In genomic region chr21:38297193-38297592, GRCh38 we compare ENCODE assay signal across 14 cellular contexts. TPM values are rescaled to one million over a fixed set of nuclear protein-coding genes. Genes with fewer than 3 reads are reported as not detected.
A peak's percentile ranks its signal among the peaks of the same experiment; 100 is the strongest.
DNase-seq lines count a peak whose midpoint lies in the region; ATAC-seq, FAIRE-seq and TF ChIP-seq lines count a peak whose summit lies in the region.
"Had no signal": no experiment of that assay in that cellular context is flagged by ENCODE, and none has a peak within 500 bp of the region (broad histone marks: within the 10 kb centered on the region; RNA-seq: fewer than 3 reads in every experiment).

No MANE protein-coding gene starts in this region.

- no peaks in the 10 kb centered on the region for H3K9me3 Mint-ChIP-seq in activated CD8-positive, alpha-beta T cell treated with anti-CD3 and anti-CD28 coated beads, Interleukin-2, amount 10 ng/mL, durations not matched to agents 7 days and 5 days (ENCODE audit: insufficient read depth)
- H3K9me3 Mint-ChIP-seq: activated T-helper 2 cell treated with anti-CD3 and anti-CD28 coated beads, Interferon-gamma antibody, Interleukin-2, Interleukin-4, amounts not matched to agents 10 μg/mL and 5 μg/mL and 100 μg/mL, durations not matched to agents 14 hours and 24 hours and 36 hours had no signal

- CTCF ChIA-PET in HepG2 (lab: Yijun Ruan, JAX; ENCODE audit: low intra/inter-chr PET ratio, low total read pairs), result no interaction called here
- CTCF ChIA-PET in activated CD8-positive, alpha-beta T cell treated with anti-CD3 and anti-CD28 coated beads, Interleukin-2, amount 10 ng/mL, durations not matched to agents 7 days and 5 days (lab: Charles Lee), result no interaction called here

- H3K4me2 ChIP-seq in HepG2 (ENCODE audit: low read depth, low read length), result no peak overlapping the region

- H3K4me3 ChIP-seq in liver (ENCODE audit: low read depth in 1 of 3, low read length in 3 of 3), result no peak overlapping the region
- H3K4me3 ChIP-seq in HepG2 (replicated peaks in 1 of 3; ENCODE audit: insufficient read depth in 1 of 3, low read depth in 2 of 3, low read length in 3 of 3), result no peak overlapping the region
- H3K4me3 ChIP-seq in cardiac fibroblast (replicated peaks in 1 of 2; ENCODE audit: low read depth in 2 of 2, low read length in 2 of 2), result no peak overlapping the region
- H3K4me3 ChIP-seq in mesodermal cell (ENCODE audit: extremely low read depth, insufficient read depth, low read length, poor library complexity, severe bottlenecking), result no peak overlapping the region
- H3K4me3 ChIP-seq: gastroesophageal sphincter had no signal

- no peak for TF ChIP-seq RAD21 in liver (IDR thresholded peaks at IDR 0.05)
- no peak for TF ChIP-seq RAD21 in HepG2 (CRISPR knock-in tag; IDR thresholded peaks at IDR 0.05)

- TF ChIP-seq POLR2A in HepG2 (IDR thresholded peaks at IDR 0.05; ENCODE audit: insufficient read depth in 1 of 2, low read depth in 2 of 2, low read length in 2 of 2), result no peak

- no peak for FAIRE-seq in HepG2 (lab: Jason Lieb, UNC)

- H3K79me2 ChIP-seq in HepG2 (ENCODE audit: insufficient read depth, low read length), result no peaks in the 10 kb centered on the region

- H3K36me3 ChIP-seq in liver (ENCODE audit: control insufficient read depth in 4 of 4, insufficient read depth in 3 of 4, low read depth in 1 of 4, low read length in 3 of 4) (no peaks in the 10 kb centered on the region), HepG2 (replicated peaks in 1 of 2; ENCODE audit: control insufficient read depth in 1 of 2, insufficient read depth in 2 of 2, low read length in 2 of 2) (no peaks in the 10 kb centered on the region), mesodermal cell (ENCODE audit: control insufficient read depth, insufficient read depth, low read length) (no peaks in the 10 kb centered on the region)
- H3K36me3 ChIP-seq: BE2C, gastroesophageal sphincter had no signal

- no peak overlapping the region for H3K27ac ChIP-seq in liver (ENCODE audit: low read depth in 1 of 2, low read length in 2 of 2)
- H3K27ac ChIP-seq in HepG2 (ENCODE audit: extremely low read length, insufficient read depth, low read length), result no peak overlapping the region
- H3K27ac ChIP-seq in mesodermal cell (ENCODE audit: low read depth, low read length, severe bottlenecking), result peak overlapping the region; percentile 43

- H3K27me3 Mint-ChIP-seq in activated CD8-positive, alpha-beta T cell treated with anti-CD3 and anti-CD28 coated beads, Interleukin-2, amount 10 ng/mL, durations not matched to agents 7 days and 5 days (ENCODE audit: low read depth), result peaks cover 2% of the 10 kb centered on the region

- TF ChIP-seq EP300 in HepG2 (IDR thresholded peaks at IDR 0.05; ENCODE audit: low read depth in 2 of 2, low read length in 2 of 2), result no peak
- no peak for TF ChIP-seq EP300 in HepG2 (CRISPR knock-in tag; IDR thresholded peaks at IDR 0.05; ENCODE audit: borderline replicate concordance)

- no peaks in the 10 kb centered on the region for H4K20me1 ChIP-seq in HepG2 (ENCODE audit: insufficient read depth, low read length)

- H3K4me3 Mint-ChIP-seq in activated CD8-positive, alpha-beta T cell treated with anti-CD3 and anti-CD28 coated beads, Interleukin-2, amount 10 ng/mL, durations not matched to agents 7 days and 5 days, result no peak overlapping the region

- TF ChIP-seq CTCF in liver (IDR thresholded peaks at IDR 0.05; ENCODE audit: low read depth, low read length, missing input control), result no peak
- no peak for TF ChIP-seq CTCF in HepG2 (CRISPR knock-in tag; IDR thresholded peaks at IDR 0.05)
- TF ChIP-seq CTCF in cardiac fibroblast (IDR thresholded peaks at IDR 0.05; ENCODE audit: low read depth, low read length), result no peak

- H2AFZ ChIP-seq in HepG2 (ENCODE audit: low read length), result no peak overlapping the region

- in situ Hi-C loops in HepG2 (cut with HindIII; ENCODE audit: extremely low pct_ligation_motif_present, low pct_unique_long_range_greater_than_20kb), result no loop called here

- H3K27me3 ChIP-seq in liver (ENCODE audit: control insufficient read depth in 4 of 4, insufficient read depth in 4 of 4, low read length in 3 of 4) (no peaks in the 10 kb centered on the region), HepG2 (ENCODE audit: control insufficient read depth in 1 of 2, insufficient read depth in 2 of 2, low read length in 2 of 2) (no peaks in the 10 kb centered on the region)
- H3K27me3 ChIP-seq: BE2C had no signal

- H3K9ac ChIP-seq in liver (ENCODE audit: low read depth in 1 of 2, low read length in 2 of 2), result no peak overlapping the region
- no peak overlapping the region for H3K9ac ChIP-seq in HepG2 (ENCODE audit: insufficient read depth, low read depth, low read length)

- H3K4me1 ChIP-seq in liver (ENCODE audit: control insufficient read depth in 4 of 4, insufficient read depth in 4 of 4, low read length in 3 of 4), result peaks cover 4 to 35% (median 23%) of the 10 kb centered on the region in 4 donors
- H3K4me1 ChIP-seq in HepG2 (ENCODE audit: insufficient read depth, low read length), result peaks cover 19% of the 10 kb centered on the region
- H3K4me1 ChIP-seq in mesodermal cell (ENCODE audit: control insufficient read depth, insufficient read depth, low read length, poor library complexity, severe bottlenecking), result peaks cover 25% of the 10 kb centered on the region
- H3K4me1 ChIP-seq: BE2C had no signal

- intact Hi-C loops in HepG2 (cut with micrococcal nuclease; ENCODE audit: unreplicated experiment), result no loop called here

- H3K36me3 Mint-ChIP-seq in activated CD8-positive, alpha-beta T cell treated with anti-CD3 and anti-CD28 coated beads, Interleukin-2, amount 10 ng/mL, durations not matched to agents 7 days and 5 days (ENCODE audit: low read depth), result no peaks in the 10 kb centered on the region

- ATAC-seq in HepG2 (no peak), HG03135 (IDR thresholded peaks at IDR 0.05; ENCODE audit: unreplicated experiment) (no peak)
- no peak for ATAC-seq in activated CD8-positive, alpha-beta T cell treated with anti-CD3 and anti-CD28 coated beads, Interleukin-2, amount 10 ng/mL, durations not matched to agents 7 days and 5 days
- ATAC-seq: gastroesophageal sphincter had no signal

- H3K27ac Mint-ChIP-seq in activated CD8-positive, alpha-beta T cell treated with anti-CD3 and anti-CD28 coated beads, Interleukin-2, amount 10 ng/mL, durations not matched to agents 7 days and 5 days, result no peak overlapping the region
- H3K27ac Mint-ChIP-seq: activated T-helper 2 cell treated with anti-CD3 and anti-CD28 coated beads, Interferon-gamma antibody, Interleukin-2, Interleukin-4, amounts not matched to agents 10 μg/mL and 5 μg/mL and 100 μg/mL, durations not matched to agents 14 hours and 24 hours and 36 hours; progenitor cell of endocrine pancreas had no signal

- POLR2A ChIA-PET in HepG2 (lab: Yijun Ruan, JAX), result no interaction called here
- POLR2A ChIA-PET in activated CD8-positive, alpha-beta T cell treated with anti-CD3 and anti-CD28 coated beads, Interleukin-2, amount 10 ng/mL, durations not matched to agents 7 days and 5 days (lab: Charles Lee), result no interaction called here

- peaks cover 18% of the 10 kb centered on the region for H3K4me1 Mint-ChIP-seq in activated CD8-positive, alpha-beta T cell treated with anti-CD3 and anti-CD28 coated beads, Interleukin-2, amount 10 ng/mL, durations not matched to agents 7 days and 5 days (ENCODE audit: low read depth)

- no peak for DNase-seq in HepG2 (ENCODE audit: low spot score)
- DNase-seq in cardiac fibroblast (ENCODE audit: low read depth in 2 of 2), result peak; percentile 41 to 50
- no peak for DNase-seq in activated CD8-positive, alpha-beta T cell treated with anti-CD3 and anti-CD28 coated beads, Interleukin-2, amount 10 ng/mL, durations not matched to agents 7 days and 5 days
- no peak for DNase-seq in NCI-H2227 treated with DMSO at 0.1 percent for 48 hours (lab: John Stamatoyannopoulos, UW)
- DNase-seq in SIG-M5 treated with dmso at 0.1 percent for 504 hours (lab: John Stamatoyannopoulos, UW; ENCODE audit: unreplicated experiment), result no peak
- DNase-seq: BE2C, NCI-H1105 treated with DMSO at 0.1 percent for 48 hours, SW 1271 had no signal

- H3K9me3 ChIP-seq in liver (ENCODE audit: control insufficient read depth in 4 of 4, low read length in 3 of 4), result no peaks in the 10 kb centered on the region
- H3K9me3 ChIP-seq in HepG2 (ENCODE audit: low read length), result no peaks in the 10 kb centered on the region
- H3K9me3 ChIP-seq in mesodermal cell (ENCODE audit: control insufficient read depth, low read length), result no peaks in the 10 kb centered on the region
- H3K9me3 ChIP-seq: BE2C, gastroesophageal sphincter had no signal

- no TSS peak for BruUV-seq in HepG2 (replicated peaks; lab: Mats Ljungman, UMichigan)

- 73% methylated on average over 2 of the region's 2 CpGs for WGBS in liver
- 44% methylated on average over 2 of the region's 2 CpGs for WGBS in HepG2 (ENCODE audit: low lambda C conversion rate)
- 72 to 89% methylated on average over 1 to 2 of the region's 2 CpGs for WGBS in mesodermal cell (ENCODE audit: insufficient coverage in 2 of 2), 2 experiments

RNA-seq across cellular contexts. Expression of gene KCNJ15, which starts 40.4 kb away (rescaled TPM):
- total RNA-seq in liver, result 1 to 10 TPM in 1 of 2 donors, under 1 TPM in 1; 0.61 to 4.8 TPM
- polyA plus RNA-seq in liver, result 1 to 10 TPM; 1.0 to 3.5 TPM
- total RNA-seq in HepG2 (2016; rRNA removed; fragmentation: Illumina TruSeq; extraction: Trizol), result not detected in 2 replicates
- not detected in 2 replicates for total RNA-seq in HepG2 (2016; cell fraction: cytosol; rRNA removed; fragmentation: Illumina TruSeq; extraction: Trizol; ENCODE audit: low read depth)
- not detected in 2 replicates for total RNA-seq in HepG2 (2016; cell fraction: insoluble cytoplasmic fraction; rRNA removed; fragmentation: Illumina TruSeq; extraction: Trizol)
- total RNA-seq in HepG2 (2016; cell fraction: membrane; rRNA removed; fragmentation: Illumina TruSeq; extraction: Trizol), result not detected in 2 replicates
- total RNA-seq in HepG2 (2016; cell fraction: nucleus; rRNA removed; fragmentation: Illumina TruSeq; extraction: Trizol), result not detected in 2 replicates
- polyA plus RNA-seq in HepG2 (2011; rRNA removed), result not detected in 2 replicates
- polyA plus RNA-seq in HepG2 (2011; cell fraction: cytosol; rRNA removed), result not detected in 2 replicates
- polyA plus RNA-seq in HepG2 (2011; cell fraction: nucleus; rRNA removed), result not detected in 2 replicates
- polyA plus RNA-seq in HepG2 (2012), result not detected in 2 replicates
- polyA plus RNA-seq in HepG2 (2016; cell fraction: cytosol; fragmentation: Illumina TruSeq; extraction: Trizol; ENCODE audit: low read depth), result not detected in 2 replicates
- not detected in 2 replicates for polyA plus RNA-seq in HepG2 (2016; cell fraction: insoluble cytoplasmic fraction; fragmentation: Illumina TruSeq; extraction: Trizol; ENCODE audit: low read depth)
- not detected in 2 replicates for polyA plus RNA-seq in HepG2 (2016; cell fraction: membrane; fragmentation: Illumina TruSeq; extraction: Trizol; ENCODE audit: low read depth)
- not detected in 2 replicates for polyA plus RNA-seq in HepG2 (2016; cell fraction: nucleus; fragmentation: Illumina TruSeq; extraction: Trizol; ENCODE audit: insufficient read depth, low read depth)
- 2.6 TPM in 1 of 2 replicates, not detected in the other for polyA minus RNA-seq in HepG2 (2011; rRNA and poly(A)+ RNA removed; ENCODE audit: low replicate concordance)
- polyA minus RNA-seq in HepG2 (2011; cell fraction: cytosol; rRNA and poly(A)+ RNA removed), result not detected in 2 replicates
- not detected in 2 replicates for polyA minus RNA-seq in HepG2 (2011; cell fraction: nucleus; rRNA and poly(A)+ RNA removed)
- polyA plus RNA-seq in mesodermal cell (2013, experiment 1 of 2), result 0.22 TPM
- polyA plus RNA-seq in mesodermal cell (2013, experiment 2 of 2), result 1.3 TPM
- total RNA-seq in activated CD8-positive, alpha-beta T cell treated with anti-CD3 and anti-CD28 coated beads, Interleukin-2, amount 10 ng/mL, durations not matched to agents 7 days and 5 days, result not detected

Comparison
In these comparisons a context has a peak if more than half of its experiments do, and no peak if none do; other contexts are left out.
1. DNase-seq: peak in cardiac fibroblast (2 of 2); none in HepG2 (single experiment), activated CD8-positive, alpha-beta T cell treated with anti-CD3 and anti-CD28 coated beads, Interleukin-2, amount 10 ng/mL, durations not matched to agents 7 days and 5 days (single experiment), NCI-H2227 treated with DMSO at 0.1 percent for 48 hours (single experiment) and SIG-M5 treated with dmso at 0.1 percent for 504 hours (single experiment).